In genomic region chr10:96608815-96609214, GRCh38 we compare ENCODE assay signal across 23 cellular contexts.
"Had no signal": no experiment of that assay in that cellular context is flagged by ENCODE, and none has a peak within 500 bp of the region (broad histone marks: within the 10 kb centered on the region; RNA-seq: fewer than 3 reads in every experiment).

No MANE protein-coding gene starts in this region.

- H3K27ac Mint-ChIP-seq: activated CD4-positive, alpha-beta memory T cell treated with anti-CD3 and anti-CD28 coated beads, Interleukin-2, amount 10 ng/mL, durations not matched to agents 7 days and 5 days; activated CD4-positive, alpha-beta T cell treated with anti-CD3 and anti-CD28 coated beads, Interleukin-2, amount 10 ng/mL, durations not matched to agents 7 days and 5 days; activated T-helper 17 cell treated with anti-CD3 and anti-CD28 coated beads, Interleukin-2, amount 50 U/mL, for 72 hours; dendritic cell treated with granulocyte-macrophage colony-stimulating factor and Interleukin-4, amounts not matched to agents 40 ng/mL and 50 ng/mL, for 4 days; endodermal cell; WTC11 had no signal

- ATAC-seq: activated T-cell treated with anti-CD3 and anti-CD28 coated beads, Interleukin-2, amount 50 U/mL, for 4 hours; activated T-helper 17 cell treated with anti-CD3 and anti-CD28 coated beads, Interleukin-2, amount 50 U/mL, for 72 hours; heart right ventricle; left ventricle myocardium superior; WTC11 had no signal

- H3K36me3 ChIP-seq: esophagus muscularis mucosa, right atrium auricular region, tibial nerve had no signal

- H3K27me3 Mint-ChIP-seq: activated CD4-positive, alpha-beta T cell treated with anti-CD3 and anti-CD28 coated beads, Interleukin-2, amount 10 ng/mL, durations not matched to agents 7 days and 5 days; dendritic cell treated with granulocyte-macrophage colony-stimulating factor and Interleukin-4, amounts not matched to agents 40 ng/mL and 50 ng/mL, for 4 days; naive B cell had no signal

- H3K4me3 ChIP-seq: esophagus muscularis mucosa, heart right ventricle, right atrium auricular region, smooth muscle cell, tibial nerve had no signal

- DNase-seq: activated CD4-positive, alpha-beta memory T cell treated with anti-CD3 and anti-CD28 coated beads, Interleukin-2, amount 10 ng/mL, durations not matched to agents 7 days and 5 days; activated CD4-positive, alpha-beta T cell treated with anti-CD3 and anti-CD28 coated beads for 1 hour; activated CD4-positive, alpha-beta T cell treated with anti-CD3 and anti-CD28 coated beads, Interleukin-2, amount 10 ng/mL, durations not matched to agents 7 days and 5 days; activated gamma-delta T cell treated with Interleukin-2 at 50 U/mL for 16 hours; activated naive CD4-positive, alpha-beta T cell treated with anti-CD3 and anti-CD28 coated beads, Interleukin-2, amount 50 U/mL, for 16 hours; activated T-cell treated with anti-CD3 and anti-CD28 coated beads, Interleukin-2, amount 50 U/mL, for 4 hours; amniotic stem cell; central memory CD4-positive, alpha-beta T cell; endodermal cell; foreskin melanocyte; heart right ventricle; left ventricle myocardium superior; naive B cell; stimulated activated CD4-positive, alpha-beta T cell treated with anti-CD3 and anti-CD28 coated beads, Interleukin-1b, Interleukin-23, amount 100 ng/mL, for 48 hours; stimulated activated naive CD4-positive, alpha-beta T cell; T-helper 2 cell had no signal

- H3K36me3 Mint-ChIP-seq: WTC11 had no signal

- H3K4me3 Mint-ChIP-seq: activated CD4-positive, alpha-beta memory T cell treated with anti-CD3 and anti-CD28 coated beads, Interleukin-2, amount 10 ng/mL, durations not matched to agents 7 days and 5 days; activated CD4-positive, alpha-beta T cell treated with anti-CD3 and anti-CD28 coated beads, Interleukin-2, amount 10 ng/mL, durations not matched to agents 7 days and 5 days; activated T-cell treated with anti-CD3 and anti-CD28 coated beads, Interleukin-2, amount 50 U/mL, for 4 hours; activated T-helper 17 cell treated with anti-CD3 and anti-CD28 coated beads, Interleukin-2, amount 50 U/mL, for 72 hours; dendritic cell treated with granulocyte-macrophage colony-stimulating factor and Interleukin-4, amounts not matched to agents 40 ng/mL and 50 ng/mL, for 4 days; endodermal cell; naive B cell; WTC11 had no signal

- H3K4me2 ChIP-seq: smooth muscle cell had no signal

- H3K9me3 Mint-ChIP-seq: activated CD4-positive, alpha-beta memory T cell treated with anti-CD3 and anti-CD28 coated beads, Interleukin-2, amount 10 ng/mL, durations not matched to agents 7 days and 5 days; activated CD4-positive, alpha-beta T cell treated with anti-CD3 and anti-CD28 coated beads, Interleukin-2, amount 10 ng/mL, durations not matched to agents 7 days and 5 days; activated T-cell treated with anti-CD3 and anti-CD28 coated beads, Interleukin-2, amount 50 U/mL, for 4 hours; activated T-helper 17 cell treated with anti-CD3 and anti-CD28 coated beads, Interleukin-2, amount 50 U/mL, for 72 hours; dendritic cell treated with granulocyte-macrophage colony-stimulating factor and Interleukin-4, amounts not matched to agents 40 ng/mL and 50 ng/mL, for 4 days; endodermal cell; naive B cell; WTC11 had no signal

- H3K9me3 ChIP-seq: esophagus muscularis mucosa, heart right ventricle, right atrium auricular region, tibial nerve had no signal

- H3K4me1 Mint-ChIP-seq: activated T-helper 17 cell treated with anti-CD3 and anti-CD28 coated beads, Interleukin-2, amount 50 U/mL, for 72 hours had no signal

- H3K27me3 ChIP-seq: heart right ventricle, right atrium auricular region, tibial nerve had no signal

- H3K4me1 ChIP-seq: esophagus muscularis mucosa had no signal

- H3K27ac ChIP-seq: esophagus muscularis mucosa, heart right ventricle, right atrium auricular region, tibial nerve had no signal
